In genomic region chr11:78438298-78438975, GRCh38 we compare ENCODE assay signal across 18 cellular contexts. TPM values are rescaled to one million over a fixed set of nuclear protein-coding genes. Genes with fewer than 3 reads are reported as not detected.
A peak's percentile ranks its signal among the peaks of the same experiment; 100 is the strongest.
DNase-seq lines count a peak whose midpoint lies in the region; ATAC-seq lines count a peak whose summit lies in the region.
"Had no signal": no experiment of that assay in that cellular context is flagged by ENCODE, and none has a peak within 500 bp of the region (broad histone marks: within the 10 kb centered on the region; RNA-seq: fewer than 3 reads in every experiment).

No MANE protein-coding gene starts in this region.

- H3K4me1 Mint-ChIP-seq in stimulated activated naive B cell treated with anti-CD40 and anti-IgM and Interleukin-4, amounts not matched to agents 10 μg/mL and 1 μg/mL and 100 μg/mL, for 72 hours, result peaks cover 10 to 22% of the 10 kb centered on the region in 2 donors
- H3K4me1 Mint-ChIP-seq: activated CD4-positive, alpha-beta T cell treated with anti-CD3 and anti-CD28 coated beads for 36 hours; central memory CD8-positive, alpha-beta T cell had no signal

- no peak overlapping the region for H3K4me3 Mint-ChIP-seq in stimulated activated naive B cell treated with anti-CD40 and anti-IgM and Interleukin-4, amounts not matched to agents 10 μg/mL and 1 μg/mL and 100 μg/mL, for 72 hours
- H3K4me3 Mint-ChIP-seq: activated CD4-positive, alpha-beta T cell treated with anti-CD3 and anti-CD28 coated beads for 36 hours; central memory CD8-positive, alpha-beta T cell had no signal

- H3K36me3 ChIP-seq in H7 (replicated peaks; ENCODE audit: control insufficient read depth, insufficient read depth, low read length), result no peaks in the 10 kb centered on the region; the same call in none of the 2 replicates
- H3K36me3 ChIP-seq: ovary had no signal

- no peak overlapping the region for H3K4me3 ChIP-seq in H7 (ENCODE audit: insufficient read depth, low read depth, low read length)
- H3K4me3 ChIP-seq: ovary had no signal

- peak; percentile 34 for DNase-seq in NOMO-1 treated with DMSO at 0.1 percent for 48 hours (lab: John Stamatoyannopoulos, UW; ENCODE audit: unreplicated experiment)
- no peak for DNase-seq in NOMO-1 treated with dmso at 0.1 percent for 144 hours (lab: John Stamatoyannopoulos, UW; ENCODE audit: unreplicated experiment)
- no peak for DNase-seq in stimulated activated naive B cell treated with anti-CD40 and anti-IgM and Interleukin-4, amounts not matched to agents 10 μg/mL and 1 μg/mL and 100 μg/mL, for 72 hours
- no peak for DNase-seq in NCI-H226
- no peak for DNase-seq in H7
- no peak for DNase-seq in globus pallidus (ENCODE audit: low spot score)
- DNase-seq: activated CD4-positive, alpha-beta T cell treated with anti-CD3 and anti-CD28 coated beads for 36 hours; activated effector memory CD4-positive, alpha-beta T cell treated with anti-CD3 and anti-CD28 coated beads, Interleukin-2, amount 50 U/mL, for 16 hours; DMS79; NCI-H2171; ovary; SHP77; stimulated activated CD4-positive, alpha-beta T cell treated with anti-CD3 and anti-CD28 coated beads, Interleukin-4, amount 100 ng/mL, for 1 hour; substantia nigra had no signal

- no peaks in the 10 kb centered on the region for H3K27me3 ChIP-seq in H7 (ENCODE audit: control insufficient read depth, insufficient read depth, low read length)
- H3K27me3 ChIP-seq: ovary had no signal

- H3K27ac Mint-ChIP-seq in stimulated activated naive B cell treated with anti-CD40 and anti-IgM and Interleukin-4, amounts not matched to agents 10 μg/mL and 1 μg/mL and 100 μg/mL, for 72 hours, result no peak overlapping the region
- H3K27ac Mint-ChIP-seq: activated CD4-positive, alpha-beta T cell treated with anti-CD3 and anti-CD28 coated beads for 36 hours had no signal

- H3K27me3 Mint-ChIP-seq in stimulated activated naive B cell treated with anti-CD40 and anti-IgM and Interleukin-4, amounts not matched to agents 10 μg/mL and 1 μg/mL and 100 μg/mL, for 72 hours, result no peaks in the 10 kb centered on the region
- H3K27me3 Mint-ChIP-seq: activated CD4-positive, alpha-beta T cell treated with anti-CD3 and anti-CD28 coated beads for 36 hours; central memory CD8-positive, alpha-beta T cell had no signal

- peaks cover 25 to 42% of the 10 kb centered on the region in 2 donors for H3K36me3 Mint-ChIP-seq in stimulated activated naive B cell treated with anti-CD40 and anti-IgM and Interleukin-4, amounts not matched to agents 10 μg/mL and 1 μg/mL and 100 μg/mL, for 72 hours

- ATAC-seq in HG02588 (IDR thresholded peaks at IDR 0.05; ENCODE audit: unreplicated experiment), result peak; percentile 63
- peak; percentile 82 for ATAC-seq in HG03460 (IDR thresholded peaks at IDR 0.05; ENCODE audit: unreplicated experiment)
- peak; percentile 98 to 99 for ATAC-seq in stimulated activated naive B cell treated with anti-CD40 and anti-IgM and Interleukin-4, amounts not matched to agents 10 μg/mL and 1 μg/mL and 100 μg/mL, for 72 hours (replicated peaks)
- ATAC-seq: activated CD4-positive, alpha-beta T cell treated with anti-CD3 and anti-CD28 coated beads for 36 hours; left lobe of liver had no signal

- no peaks in the 10 kb centered on the region for H3K9me3 Mint-ChIP-seq in stimulated activated naive B cell treated with anti-CD40 and anti-IgM and Interleukin-4, amounts not matched to agents 10 μg/mL and 1 μg/mL and 100 μg/mL, for 72 hours
- H3K9me3 Mint-ChIP-seq: central memory CD8-positive, alpha-beta T cell had no signal

RNA-seq across cellular contexts. Expression of gene GAB2, which starts 20.8 kb away (rescaled TPM):
- total RNA-seq in H7 (2014; rRNA removed; shearing (Covaris generic)), result 7.6 and 9.6 TPM in 2 replicates
